ENCODE assay signal across 16 cellular contexts in the genomic region with DNA sequence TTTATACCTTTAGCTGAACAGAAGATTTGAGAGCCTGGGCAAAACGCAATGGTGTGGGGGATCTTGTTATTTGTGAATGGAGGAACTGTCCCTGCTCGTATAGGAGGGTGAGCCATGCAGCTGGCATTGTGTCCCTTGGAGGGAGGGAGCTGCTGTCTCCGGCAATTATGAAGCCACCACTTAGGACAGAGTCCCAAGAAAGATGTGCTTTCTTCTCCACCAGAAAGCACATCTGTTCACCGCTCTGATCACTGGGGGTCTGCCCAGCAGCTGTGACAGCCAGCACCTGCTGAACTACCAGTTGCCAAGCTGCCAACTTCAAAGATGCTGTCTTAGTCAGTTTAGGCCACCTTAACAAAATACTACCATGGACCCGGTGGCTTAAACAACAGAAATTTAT.
DNase-seq lines count a peak whose midpoint lies in the region; ATAC-seq, FAIRE-seq and TF ChIP-seq lines count a peak whose summit lies in the region.
"Had no signal": no experiment of that assay in that cellular context is flagged by ENCODE, and none has a peak within 500 bp of the region (broad histone marks: within the 10 kb centered on the region; RNA-seq: fewer than 3 reads in every experiment).

No MANE protein-coding gene starts in this region.

- H3K27me3 Mint-ChIP-seq in stimulated activated naive CD8-positive, alpha-beta T cell treated with anti-CD3 and anti-CD28 coated beads, Interleukin-15, Interleukin-2, amounts not matched to agents 100 ng/mL and 50 ng/mL, for 24 hours: no peaks in the 10 kb centered on the region
- no peaks in the 10 kb centered on the region for H3K27me3 Mint-ChIP-seq in activated B cell treated with CpG ODN at 0.5 μM for 24 hours
- no peaks in the 10 kb centered on the region for H3K27me3 Mint-ChIP-seq in naive B cell
- H3K27me3 Mint-ChIP-seq: activated CD4-positive, alpha-beta memory T cell treated with anti-CD3 and anti-CD28 coated beads, Interleukin-2, amount 10 ng/mL, durations not matched to agents 7 days and 5 days; dendritic cell treated with granulocyte-macrophage colony-stimulating factor and Interleukin-4, amounts not matched to agents 40 ng/mL and 50 ng/mL, for 4 days had no signal

- CTCF ChIA-PET in activated B cell treated with CpG ODN at 0.5 μM for 24 hours (lab: Charles Lee): interaction anchor here (1.8 to 5.8 kb wide), 3 partner anchors 181 to 768 kb away, joined by 7 to 39 read pairs (median 18); a partner anchor contains a TSS

- DNase-seq in stimulated activated naive CD8-positive, alpha-beta T cell treated with anti-CD3 and anti-CD28 coated beads, Interleukin-15, Interleukin-2, amounts not matched to agents 100 U/mL and 50 U/mL, for 24 hours: no peak
- DNase-seq in activated B cell treated with CpG ODN at 0.5 μM for 24 hours: no peak
- DNase-seq in naive B cell: no peak
- DNase-seq in frontal cortex (ENCODE audit: low spot score in 2 of 2): no peak
- DNase-seq: activated CD4-positive, alpha-beta memory T cell treated with anti-CD3 and anti-CD28 coated beads, Interleukin-2, amount 10 ng/mL, durations not matched to agents 7 days and 5 days; activated effector memory CD4-positive, alpha-beta T cell treated with anti-CD3 and anti-CD28 coated beads, Interleukin-2, amount 50 U/mL, for 16 hours; KG1; NCI-H1417; right lobe of liver; stimulated activated CD4-positive, alpha-beta T cell treated with anti-CD3 and anti-CD28 coated beads, Interleukin-4, amount 100 ng/mL, for 4 hours had no signal

- H3K27ac Mint-ChIP-seq in stimulated activated naive CD8-positive, alpha-beta T cell treated with anti-CD3 and anti-CD28 coated beads, Interleukin-15, Interleukin-2, amounts not matched to agents 100 ng/mL and 50 ng/mL, for 24 hours: peak overlapping the region; percentile 16
- H3K27ac Mint-ChIP-seq in activated B cell treated with CpG ODN at 0.5 μM for 24 hours (peak overlapping the region; percentile 80), naive B cell (peak overlapping the region; percentile 77 to 96 (median 90))
- H3K27ac Mint-ChIP-seq: activated CD4-positive, alpha-beta memory T cell treated with anti-CD3 and anti-CD28 coated beads, Interleukin-2, amount 10 ng/mL, durations not matched to agents 7 days and 5 days; dendritic cell treated with granulocyte-macrophage colony-stimulating factor and Interleukin-4, amounts not matched to agents 40 ng/mL and 50 ng/mL, for 4 days had no signal

- POLR2A ChIA-PET in activated B cell treated with CpG ODN at 0.5 μM for 24 hours (lab: Charles Lee): interaction anchor here (1.2 to 3.0 kb wide), 4 partner anchors 76 to 185 kb away, joined by 4 to 22 read pairs (median 14); a partner anchor contains a TSS

- intact Hi-C loops in activated B cell treated with CpG ODN at 0.5 μM for 24 hours (cut with micrococcal nuclease): loop anchor here (1.0 to 10.0 kb wide), 6 partner anchors 149 to 1859 kb away; no protein-coding TSS in a partner anchor

- H3K9me3 Mint-ChIP-seq in stimulated activated naive CD8-positive, alpha-beta T cell treated with anti-CD3 and anti-CD28 coated beads, Interleukin-15, Interleukin-2, amounts not matched to agents 100 ng/mL and 50 ng/mL, for 24 hours: no peaks in the 10 kb centered on the region
- H3K9me3 Mint-ChIP-seq in activated B cell treated with CpG ODN at 0.5 μM for 24 hours (no peaks in the 10 kb centered on the region), naive B cell (no peaks in the 10 kb centered on the region)
- H3K9me3 Mint-ChIP-seq: activated CD4-positive, alpha-beta memory T cell treated with anti-CD3 and anti-CD28 coated beads, Interleukin-2, amount 10 ng/mL, durations not matched to agents 7 days and 5 days; dendritic cell treated with granulocyte-macrophage colony-stimulating factor and Interleukin-4, amounts not matched to agents 40 ng/mL and 50 ng/mL, for 4 days had no signal

- FAIRE-seq in frontal cortex (lab: Jason Lieb, UNC): no peak

- peaks cover 23% of the 10 kb centered on the region for H3K4me1 Mint-ChIP-seq in stimulated activated naive CD8-positive, alpha-beta T cell treated with anti-CD3 and anti-CD28 coated beads, Interleukin-15, Interleukin-2, amounts not matched to agents 100 ng/mL and 50 ng/mL, for 24 hours (ENCODE audit: low read depth)
- H3K4me1 Mint-ChIP-seq in activated B cell treated with CpG ODN at 0.5 μM for 24 hours: peaks cover 24% of the 10 kb centered on the region
- H3K4me1 Mint-ChIP-seq in naive B cell: peaks cover 23 to 26% (median 25%) of the 10 kb centered on the region in 3 donors

- H3K4me3 Mint-ChIP-seq in stimulated activated naive CD8-positive, alpha-beta T cell treated with anti-CD3 and anti-CD28 coated beads, Interleukin-15, Interleukin-2, amounts not matched to agents 100 ng/mL and 50 ng/mL, for 24 hours: no peak overlapping the region
- H3K4me3 Mint-ChIP-seq in activated B cell treated with CpG ODN at 0.5 μM for 24 hours: no peak overlapping the region
- H3K4me3 Mint-ChIP-seq in naive B cell: peak overlapping the region in 4 of 8 donors; percentile 24 to 54 (median 41)
- H3K4me3 Mint-ChIP-seq: activated CD4-positive, alpha-beta memory T cell treated with anti-CD3 and anti-CD28 coated beads, Interleukin-2, amount 10 ng/mL, durations not matched to agents 7 days and 5 days; dendritic cell treated with granulocyte-macrophage colony-stimulating factor and Interleukin-4, amounts not matched to agents 40 ng/mL and 50 ng/mL, for 4 days had no signal

- H3K36me3 Mint-ChIP-seq in stimulated activated naive CD8-positive, alpha-beta T cell treated with anti-CD3 and anti-CD28 coated beads, Interleukin-15, Interleukin-2, amounts not matched to agents 100 ng/mL and 50 ng/mL, for 24 hours (ENCODE audit: low read depth): peaks cover 17% of the 10 kb centered on the region
- H3K36me3 Mint-ChIP-seq in activated B cell treated with CpG ODN at 0.5 μM for 24 hours (ENCODE audit: low read depth) (peaks cover 16% of the 10 kb centered on the region), naive B cell (peaks cover 1 to 4% of the 10 kb centered on the region in 2 donors)

- ATAC-seq in stimulated activated naive CD8-positive, alpha-beta T cell treated with anti-CD3 and anti-CD28 coated beads, Interleukin-15, Interleukin-2, amounts not matched to agents 100 U/mL and 50 U/mL, for 24 hours: no peak
- ATAC-seq in activated B cell treated with CpG ODN at 0.5 μM for 24 hours (ENCODE audit: low read depth): no peak
- no peak for ATAC-seq in naive B cell (ENCODE audit: low read depth in 2 of 2)
- ATAC-seq in GM19467 (IDR thresholded peaks at IDR 0.05; ENCODE audit: unreplicated experiment): no peak
- ATAC-seq in HG02840 (IDR thresholded peaks at IDR 0.05; ENCODE audit: low FRiP score, unreplicated experiment): no peak
- ATAC-seq in GM21360 (IDR thresholded peaks at IDR 0.05; ENCODE audit: unreplicated experiment): no peak
- ATAC-seq: esophagus mucosa had no signal

- TF ChIP-seq CTCF in activated B cell treated with CpG ODN at 0.5 μM for 24 hours (IDR thresholded peaks at IDR 0.05): no peak

Comparison
In these comparisons a context has a peak if more than half of its experiments do, and no peak if none do; other contexts are left out.
1. H3K27ac Mint-ChIP-seq: peak in every context shown above with its lines; median percentile 90 in naive B cell; 80 in activated B cell treated with CpG ODN at 0.5 μM for 24 hours; 16 in stimulated activated naive CD8-positive, alpha-beta T cell treated with anti-CD3 and anti-CD28 coated beads, Interleukin-15, Interleukin-2, amounts not matched to agents 100 ng/mL and 50 ng/mL, for 24 hours.